Comparison of ENCODE assay signal across 30 cellular contexts in the genomic region with DNA sequence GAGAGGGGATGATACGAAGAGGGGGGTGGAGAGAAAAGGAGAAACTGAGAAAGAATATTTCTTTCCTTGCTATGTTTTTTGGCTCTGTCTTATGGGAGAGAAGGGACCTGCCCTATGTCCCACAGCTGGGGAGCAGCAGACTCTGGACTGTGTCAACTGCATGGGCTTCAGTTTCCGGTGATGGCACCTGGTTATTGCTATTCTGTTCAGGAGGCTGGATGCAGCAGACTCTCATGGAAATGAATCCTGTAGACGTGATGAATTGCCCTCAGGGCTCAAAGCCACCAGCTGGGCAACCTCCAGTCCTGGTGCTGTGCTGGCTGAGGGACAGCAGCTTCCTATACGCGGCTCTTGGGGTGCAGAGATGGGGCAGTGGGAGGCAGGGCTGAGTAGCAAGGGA.
"Had no signal": no experiment of that assay in that cellular context is flagged by ENCODE, and none has a peak within 500 bp of the region (broad histone marks: within the 10 kb centered on the region; RNA-seq: fewer than 3 reads in every experiment).

No MANE protein-coding gene starts in this region.

- H3K27ac Mint-ChIP-seq: activated CD4-positive, alpha-beta T cell treated with anti-CD3 and anti-CD28 coated beads, Interleukin-2, amount 10 ng/mL, durations not matched to agents 24 days and 14 days; activated naive CD8-positive, alpha-beta T cell treated with anti-CD3 and anti-CD28 coated beads for 36 hours; activated T-cell treated with anti-CD3 and anti-CD28 coated beads, Interleukin-2, amount 50 U/mL, for 72 hours; activated T-helper 17 cell treated with anti-CD3 and anti-CD28 coated beads, Interleukin-2, amount 50 U/mL, for 72 hours had no signal

- ATAC-seq: activated T-cell treated with anti-CD3 and anti-CD28 coated beads, Interleukin-2, amount 50 U/mL, for 72 hours; activated T-helper 17 cell treated with anti-CD3 and anti-CD28 coated beads, Interleukin-2, amount 50 U/mL, for 72 hours had no signal

- H3K9me3 ChIP-seq: ascending aorta, Peyer's patch, SJSA1 had no signal

- H3K36me3 ChIP-seq: ascending aorta, cardiac muscle cell, Peyer's patch, SJSA1, WERI-Rb-1 had no signal

- H3K36me3 Mint-ChIP-seq: activated naive CD8-positive, alpha-beta T cell treated with anti-CD3 and anti-CD28 coated beads for 36 hours had no signal

- H3K4me1 Mint-ChIP-seq: activated CD4-positive, alpha-beta T cell treated with anti-CD3 and anti-CD28 coated beads, Interleukin-2, amount 10 ng/mL, durations not matched to agents 24 days and 14 days; activated naive CD8-positive, alpha-beta T cell treated with anti-CD3 and anti-CD28 coated beads for 36 hours; activated T-helper 17 cell treated with anti-CD3 and anti-CD28 coated beads, Interleukin-2, amount 50 U/mL, for 72 hours; central memory CD8-positive, alpha-beta T cell had no signal

- H3K4me3 Mint-ChIP-seq: activated CD4-positive, alpha-beta T cell treated with anti-CD3 and anti-CD28 coated beads, Interleukin-2, amount 10 ng/mL, durations not matched to agents 24 days and 14 days; activated naive CD8-positive, alpha-beta T cell treated with anti-CD3 and anti-CD28 coated beads for 36 hours; activated T-cell treated with anti-CD3 and anti-CD28 coated beads, Interleukin-2, amount 50 U/mL, for 72 hours; activated T-helper 17 cell treated with anti-CD3 and anti-CD28 coated beads, Interleukin-2, amount 50 U/mL, for 72 hours; central memory CD8-positive, alpha-beta T cell had no signal

- H3K27ac ChIP-seq: ascending aorta, cardiac muscle cell, KMS-11, Peyer's patch, SJSA1, WERI-Rb-1 had no signal

- H3K27me3 ChIP-seq: ascending aorta, cardiac muscle cell, Peyer's patch had no signal

- H3K4me3 ChIP-seq: ascending aorta, cardiac muscle cell, Peyer's patch, SJSA1 had no signal

- H3K9me3 Mint-ChIP-seq: activated CD4-positive, alpha-beta T cell treated with anti-CD3 and anti-CD28 coated beads, Interleukin-2, amount 10 ng/mL, durations not matched to agents 24 days and 14 days; activated naive CD8-positive, alpha-beta T cell treated with anti-CD3 and anti-CD28 coated beads for 36 hours; activated T-cell treated with anti-CD3 and anti-CD28 coated beads, Interleukin-2, amount 50 U/mL, for 72 hours; activated T-helper 17 cell treated with anti-CD3 and anti-CD28 coated beads, Interleukin-2, amount 50 U/mL, for 72 hours; central memory CD8-positive, alpha-beta T cell had no signal

- H3K4me1 ChIP-seq: ascending aorta, Peyer's patch, SJSA1 had no signal

- DNase-seq: activated CD4-positive, alpha-beta T cell treated with anti-CD3 and anti-CD28 coated beads for 1 hour; activated CD4-positive, alpha-beta T cell treated with anti-CD3 and anti-CD28 coated beads, Interleukin-2, amount 10 ng/mL, durations not matched to agents 24 days and 14 days; activated CD4-positive, alpha-beta T cell treated with anti-CD3 and anti-CD28 coated beads, Interleukin-2, amount 50 U/mL, for 4 hours; activated CD4-positive, CD25-positive, alpha-beta regulatory T cell; activated effector memory CD4-positive, alpha-beta T cell treated with anti-CD3 and anti-CD28 coated beads, Interleukin-2, amount 50 U/mL, for 16 hours; activated naive CD4-positive, alpha-beta T cell; activated naive CD4-positive, alpha-beta T cell treated with anti-CD3 and anti-CD28 coated beads, Interleukin-2, amount 50 U/mL, for 16 hours; activated naive CD8-positive, alpha-beta T cell treated with anti-CD3 and anti-CD28 coated beads for 36 hours; activated T-cell treated with anti-CD3 and anti-CD28 coated beads, Interleukin-2, amount 50 U/mL, for 1 hour; activated T-cell treated with anti-CD3 and anti-CD28 coated beads, Interleukin-2, amount 50 U/mL, for 72 hours; amniotic stem cell; NCI-H1092 treated with DMSO at 0.1 percent for 48 hours; NCI-H1417; NCI-H146; NCI-H187; NCI-H2029 treated with DMSO at 0.1 percent for 48 hours; NCI-H2107; NCI-H2171; NCI-H510A; Peyer's patch; RPMI8226; SHP77 treated with DMSO at 0.1 percent for 48 hours; T1000; WERI-Rb-1 had no signal

- H3K27me3 Mint-ChIP-seq: activated CD4-positive, alpha-beta T cell treated with anti-CD3 and anti-CD28 coated beads, Interleukin-2, amount 10 ng/mL, durations not matched to agents 24 days and 14 days; activated T-helper 17 cell treated with anti-CD3 and anti-CD28 coated beads, Interleukin-2, amount 50 U/mL, for 72 hours had no signal
